ENCODE assay signal across 8 cellular contexts in the genomic region with DNA sequence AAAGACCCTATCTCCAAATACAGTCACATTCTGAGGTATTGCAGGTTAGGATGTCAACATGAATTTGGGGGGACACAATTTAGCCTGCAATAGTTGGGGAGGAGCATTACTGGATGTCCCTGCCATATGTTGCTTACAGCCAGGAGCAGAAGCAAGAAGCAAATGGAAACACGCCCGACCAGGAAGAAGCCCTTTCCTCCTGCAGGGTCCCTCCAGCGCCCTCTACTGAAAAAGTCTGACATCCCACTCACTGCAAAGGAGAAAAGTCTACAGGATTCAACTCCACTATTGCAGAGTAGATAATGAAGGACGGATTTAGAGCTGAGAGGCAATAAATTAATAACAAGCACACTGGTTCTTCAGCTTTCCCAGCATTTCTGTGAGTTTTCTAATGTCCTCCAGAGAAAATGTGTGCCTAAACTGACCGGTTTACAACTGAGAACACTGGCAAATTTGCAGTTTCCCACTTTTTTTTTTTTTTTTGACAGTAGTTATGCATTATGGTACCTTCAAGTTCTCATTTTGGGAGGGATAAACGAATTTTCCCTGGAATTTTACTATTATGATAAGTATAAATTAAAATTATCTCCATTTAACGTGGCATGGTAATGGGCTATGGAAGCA. TPM values are rescaled to one million over a fixed set of nuclear protein-coding genes. Genes with fewer than 3 reads are reported as not detected.
DNase-seq lines count a peak whose midpoint lies in the region; ATAC-seq and TF ChIP-seq lines count a peak whose summit lies in the region.

No MANE protein-coding gene starts in this region.

- TF ChIP-seq CTCF in GM12865 (IDR thresholded peaks at IDR 0.05; ENCODE audit: insufficient read depth, low read depth, low read length, missing control alignments) = peak; percentile 87
- TF ChIP-seq CTCF in colonic mucosa (IDR thresholded peaks at IDR 0.05) = peak; percentile 83

- H4K8ac ChIP-seq in mesenchymal stem cell (ENCODE audit: low read length) = no peak overlapping the region

- no peak overlapping the region for H4K91ac ChIP-seq in mesenchymal stem cell (ENCODE audit: low read length)

- H2BK120ac ChIP-seq in mesenchymal stem cell (ENCODE audit: low read depth, low read length) = no peak overlapping the region

- H2BK12ac ChIP-seq in mesenchymal stem cell (ENCODE audit: low read length in 2 of 2) = no peak overlapping the region

- H3K4me3 ChIP-seq in GM12865 (ENCODE audit: low read depth, low read length) (no peak overlapping the region), colonic mucosa (no peak overlapping the region), mesenchymal stem cell (ENCODE audit: insufficient read depth in 1 of 2, low read depth in 1 of 2, low read length in 2 of 2) (no peak overlapping the region)

- ATAC-seq in HG03045 (IDR thresholded peaks at IDR 0.05; ENCODE audit: unreplicated experiment) = peak; percentile 61
- no peak for ATAC-seq in HG03378 (IDR thresholded peaks at IDR 0.05; ENCODE audit: unreplicated experiment)

- H3K23ac ChIP-seq in mesenchymal stem cell (ENCODE audit: low read length in 2 of 2) = no peak overlapping the region

- DNase-seq in GM12865 (ENCODE audit: low read depth) = peak; percentile 88
- DNase-seq in NCI-H510A (lab: John Stamatoyannopoulos, UW) = peak; percentile 51
- DNase-seq in activated CD4-positive, CD25-positive, alpha-beta regulatory T cell treated with anti-CD3 and anti-CD28 coated beads, Interleukin-2, amount 50 U/mL, for 72 hours = peak; percentile 45
- peak; percentile 93 for DNase-seq in colonic mucosa
- DNase-seq in mesenchymal stem cell = peak; percentile 73
- DNase-seq in stimulated activated naive CD4-positive, alpha-beta T cell (lab: John Stamatoyannopoulos, UW) = peak; percentile 21 to 85 (median 62)

- no peaks in the 10 kb centered on the region for H3K79me1 ChIP-seq in mesenchymal stem cell (replicated peaks; ENCODE audit: low read length, poor library complexity, severe bottlenecking)

- H3K14ac ChIP-seq in mesenchymal stem cell (ENCODE audit: low read length in 2 of 2) = no peak overlapping the region

- H3K9me3 ChIP-seq in colonic mucosa = no peaks in the 10 kb centered on the region
- no peaks in the 10 kb centered on the region for H3K9me3 ChIP-seq in mesenchymal stem cell (ENCODE audit: control insufficient read depth, low read length)

- H3K36me3 ChIP-seq in colonic mucosa (no peaks in the 10 kb centered on the region), mesenchymal stem cell (ENCODE audit: control insufficient read depth in 1 of 2, insufficient read depth in 2 of 2, low read depth in 1 of 2, low read length in 2 of 2) (no peaks in the 10 kb centered on the region)

- H3K4me1 ChIP-seq in colonic mucosa = no peaks in the 10 kb centered on the region
- H3K4me1 ChIP-seq in mesenchymal stem cell (ENCODE audit: control insufficient read depth, insufficient read depth, low read depth, low read length) = peaks cover 19% of the 10 kb centered on the region

- H3K9ac ChIP-seq in colonic mucosa (ENCODE audit: low read depth in 2 of 2, low read length in 2 of 2) (peak overlapping the region in 1 of 2 donors; percentile 21), mesenchymal stem cell (ENCODE audit: low read length) (no peak overlapping the region)

- peak overlapping the region; percentile 12 for H3K27ac ChIP-seq in colonic mucosa
- H3K27ac ChIP-seq in mesenchymal stem cell (ENCODE audit: low read length, poor library complexity, severe bottlenecking) = no peak overlapping the region

- no peak overlapping the region for H2AFZ ChIP-seq in mesenchymal stem cell (ENCODE audit: low read depth, low read length)

- 43% methylated on average over 6 of the region's 7 CpGs for whole genome bisulfite sequencing in mesenchymal stem cell

- H2AK5ac ChIP-seq in mesenchymal stem cell (ENCODE audit: low read length, severe bottlenecking) = no peak overlapping the region

- intact Hi-C loops in colonic mucosa (cut with DNase I) = loop anchor here (5.0 kb wide), 2 partner anchors 51 to 141 kb away; a partner anchor contains a TSS

- no peak overlapping the region for H3K18ac ChIP-seq in mesenchymal stem cell (ENCODE audit: low read depth in 1 of 2, low read length in 2 of 2)

- no peak overlapping the region for H3K4ac ChIP-seq in mesenchymal stem cell (ENCODE audit: low read depth in 1 of 2, low read length in 2 of 2)

- H3K27me3 ChIP-seq in colonic mucosa (no peaks in the 10 kb centered on the region), mesenchymal stem cell (ENCODE audit: control insufficient read depth in 1 of 2, insufficient read depth in 1 of 2, low read length in 2 of 2) (no peaks in the 10 kb centered on the region)

- H2BK15ac ChIP-seq in mesenchymal stem cell (ENCODE audit: low read depth, poor library complexity, severe bottlenecking) = no peak overlapping the region

- no peak overlapping the region for H3K4me2 ChIP-seq in mesenchymal stem cell (ENCODE audit: low read length, poor library complexity, severe bottlenecking)

- H2BK5ac ChIP-seq in mesenchymal stem cell (ENCODE audit: low read depth, low read length, poor library complexity, severe bottlenecking) = no peak overlapping the region

RNA-seq across cellular contexts. Expression of a gene that starts 31.7 kb away (rescaled TPM):
- total RNA-seq in colonic mucosa = 10 to 100 TPM; 23.4 to 28.3 TPM
- polyA plus RNA-seq in mesenchymal stem cell (2013, experiment 1 of 2) = 11.2 TPM
- 11.6 TPM for polyA plus RNA-seq in mesenchymal stem cell (2013, experiment 2 of 2)
